In the genomic region with DNA sequence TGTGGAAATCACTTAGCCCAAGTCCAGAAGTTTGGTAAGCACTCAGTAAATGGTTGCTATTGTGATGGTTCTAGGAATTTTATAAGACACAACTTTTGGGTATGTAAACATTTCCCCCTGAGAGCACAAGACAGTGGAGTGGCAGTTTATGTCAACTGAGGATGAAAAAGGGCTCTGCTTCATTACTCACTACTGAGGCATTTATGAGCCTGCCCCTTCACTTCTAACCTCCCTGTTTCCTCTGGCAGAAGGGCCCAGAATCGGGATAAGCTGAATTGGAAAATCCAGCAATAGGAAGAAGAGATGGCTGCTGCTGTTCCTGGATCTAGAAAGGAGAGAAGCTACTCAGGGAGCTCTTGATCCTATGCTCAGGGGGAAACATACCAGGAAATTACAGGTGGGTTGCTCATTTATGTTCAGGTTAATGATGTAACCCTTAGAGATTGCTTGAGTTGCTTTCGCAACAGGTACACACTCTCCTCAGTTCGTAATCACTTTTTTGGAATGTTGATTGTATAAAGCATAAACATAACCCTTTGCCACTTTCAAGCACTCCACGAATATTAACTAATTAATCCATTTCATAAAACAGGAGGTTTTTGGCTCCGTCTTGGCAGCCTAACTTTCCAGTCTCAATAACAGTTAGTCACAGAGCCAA, we compare ENCODE assay signal across 19 cellular contexts. TPM values are rescaled to one million over a fixed set of nuclear protein-coding genes. Genes with fewer than 3 reads are reported as not detected.
"Had no signal": no experiment of that assay in that cellular context is flagged by ENCODE, and none has a peak within 500 bp of the region (broad histone marks: within the 10 kb centered on the region; RNA-seq: fewer than 3 reads in every experiment).

No MANE protein-coding gene starts in this region.

- H3K4me1 ChIP-seq: colonic mucosa, psoas muscle, suprapubic skin, upper lobe of left lung had no signal

- H3K4me3 ChIP-seq: cardiac muscle cell, colonic mucosa, psoas muscle, suprapubic skin, upper lobe of left lung had no signal

- H3K9me3 Mint-ChIP-seq: activated naive CD8-positive, alpha-beta T cell treated with anti-CD3 and anti-CD28 coated beads, Interleukin-2, amount 10 ng/mL, durations not matched to agents 7 days and 5 days; natural killer cell treated with Interleukin-12 subunit alpha and Interleukin-12 subunit beta and Interleukin-15 and Interleukin-18, amount 100 ng/mL, for 72 hours had no signal

- H3K4me3 Mint-ChIP-seq: activated naive CD8-positive, alpha-beta T cell treated with anti-CD3 and anti-CD28 coated beads, Interleukin-2, amount 10 ng/mL, durations not matched to agents 7 days and 5 days; natural killer cell treated with Interleukin-12 subunit alpha and Interleukin-12 subunit beta and Interleukin-15 and Interleukin-18, amount 100 ng/mL, for 72 hours had no signal

- H3K36me3 Mint-ChIP-seq: activated naive CD8-positive, alpha-beta T cell treated with anti-CD3 and anti-CD28 coated beads, Interleukin-2, amount 10 ng/mL, durations not matched to agents 7 days and 5 days; natural killer cell treated with Interleukin-12 subunit alpha and Interleukin-12 subunit beta and Interleukin-15 and Interleukin-18, amount 100 ng/mL, for 72 hours had no signal

- ATAC-seq: natural killer cell treated with Interleukin-12 subunit alpha and Interleukin-12 subunit beta and Interleukin-15 and Interleukin-18, amount 100 ng/mL, for 72 hours; psoas muscle; stimulated activated naive CD8-positive, alpha-beta T cell treated with anti-CD3 and anti-CD28 coated beads, Interleukin-15, Interleukin-2, amounts not matched to agents 100 U/mL and 50 U/mL, for 24 hours had no signal

- H3K27ac Mint-ChIP-seq: activated naive CD8-positive, alpha-beta T cell treated with anti-CD3 and anti-CD28 coated beads, Interleukin-2, amount 10 ng/mL, durations not matched to agents 7 days and 5 days; natural killer cell treated with Interleukin-12 subunit alpha and Interleukin-12 subunit beta and Interleukin-15 and Interleukin-18, amount 100 ng/mL, for 72 hours had no signal

- DNase-seq: activated CD4-positive, alpha-beta T cell treated with anti-CD3 and anti-CD28 coated beads, Interleukin-2, amount 50 U/mL, for 48 hours; activated CD4-positive, CD25-positive, alpha-beta regulatory T cell treated with anti-CD3 and anti-CD28 coated beads, Interleukin-2, amount 50 U/mL, for 72 hours; activated gamma-delta T cell treated with Interleukin-2 at 50 U/mL for 16 hours; activated naive CD8-positive, alpha-beta T cell treated with anti-CD3 and anti-CD28 coated beads, Interleukin-2, amount 10 ng/mL, durations not matched to agents 7 days and 5 days; activated T-cell treated with anti-CD3 and anti-CD28 coated beads, Interleukin-2, amount 50 U/mL, for 48 hours; anterior cingulate cortex; colonic mucosa; effector CD8-positive, alpha-beta T cell; occipital lobe; psoas muscle; stimulated activated CD4-positive, alpha-beta T cell treated with anti-CD3 and anti-CD28 coated beads, Interleukin-4, amount 100 ng/mL, for 1 hour; stimulated activated CD8-positive, alpha-beta memory T cell treated with anti-CD3 and anti-CD28 coated beads, Interleukin-4, amount 100 ng/mL, for 48 hours; stimulated activated naive CD8-positive, alpha-beta T cell treated with anti-CD3 and anti-CD28 coated beads, Interleukin-15, Interleukin-2, amounts not matched to agents 100 U/mL and 50 U/mL, for 24 hours; T-helper 9 cell; upper lobe of left lung had no signal

- H3K27ac ChIP-seq: cardiac muscle cell, colonic mucosa, psoas muscle, suprapubic skin, upper lobe of left lung had no signal

- H3K4me1 Mint-ChIP-seq: activated naive CD8-positive, alpha-beta T cell treated with anti-CD3 and anti-CD28 coated beads, Interleukin-2, amount 10 ng/mL, durations not matched to agents 7 days and 5 days had no signal

- H3K27me3 ChIP-seq: cardiac muscle cell, colonic mucosa, upper lobe of left lung had no signal

- H3K36me3 ChIP-seq: cardiac muscle cell, colonic mucosa, suprapubic skin, upper lobe of left lung had no signal

- H3K9me3 ChIP-seq: colonic mucosa, psoas muscle, upper lobe of left lung had no signal

RNA-seq across cellular contexts. Expression of gene ADCYAP1, which starts 46.3 kb away (rescaled TPM):
- total RNA-seq: activated naive CD8-positive, alpha-beta T cell treated with anti-CD3 and anti-CD28 coated beads, Interleukin-2, amount 10 ng/mL, durations not matched to agents 7 days and 5 days; cardiac muscle cell; lung microvascular endothelial cell; suprapubic skin had no signal
